In the genomic region with DNA sequence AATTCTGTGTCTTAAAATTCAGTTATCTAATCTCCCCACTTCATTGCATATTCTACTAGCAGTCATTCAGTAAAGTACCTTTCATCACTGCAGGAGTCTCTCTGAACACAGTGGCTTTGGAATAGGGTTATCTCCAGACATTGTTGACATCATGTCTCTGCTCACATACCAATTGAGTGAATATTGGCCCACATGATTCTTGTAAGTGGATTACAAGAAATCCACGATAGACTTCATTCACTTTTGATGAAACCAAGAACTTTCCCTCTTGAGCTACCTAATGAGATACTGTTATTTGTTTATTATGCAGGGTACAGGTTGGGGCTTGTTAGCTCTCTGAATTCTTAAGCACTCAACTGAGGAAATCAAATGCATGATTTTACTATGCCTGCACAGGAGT, we compare ENCODE assay signal across 1 cellular context.
TF ChIP-seq lines count a peak whose summit lies in the region.

No MANE protein-coding gene starts in this region.

TF ChIP-seq in HEK293, 187 proteins besides CTCF, POLR2A, EP300 and RAD21 (continued from another document):
- TF ChIP-seq ZNF24 (tag by site-specific recombination; IDR thresholded peaks at IDR 0.05) (peak; percentile 99), KLF9 (tag by site-specific recombination; IDR thresholded peaks at IDR 0.05; ENCODE audit: low read depth) (no peak), MYNN (tag by site-specific recombination; IDR thresholded peaks at IDR 0.05; ENCODE audit: borderline replicate concordance) (no peak), ZNF366 (tag by site-specific recombination; conservative IDR thresholded peaks at IDR 0.05) (peak; percentile 92)
